Comparison of ENCODE assay signal across 16 cellular contexts in genomic region chr6:37015532-37015931, GRCh38. TPM values are rescaled to one million over a fixed set of nuclear protein-coding genes. Genes with fewer than 3 reads are reported as not detected.
A peak's percentile ranks its signal among the peaks of the same experiment; 100 is the strongest.
DNase-seq lines count a peak whose midpoint lies in the region; ATAC-seq and TF ChIP-seq lines count a peak whose summit lies in the region.
"Had no signal": no experiment of that assay in that cellular context is flagged by ENCODE, and none has a peak within 500 bp of the region (broad histone marks: within the 10 kb centered on the region; RNA-seq: fewer than 3 reads in every experiment).

No MANE protein-coding gene starts in this region.

- peaks cover 31% of the 10 kb centered on the region for H3K4me1 Mint-ChIP-seq in activated CD8-positive, alpha-beta T cell treated with anti-CD3 and anti-CD28 coated beads, Interleukin-2, amount 10 ng/mL, durations not matched to agents 7 days and 5 days (ENCODE audit: low read depth)
- peaks cover 20% of the 10 kb centered on the region for H3K4me1 Mint-ChIP-seq in activated CD8-positive, alpha-beta T cell treated with anti-CD3 and anti-CD28 coated beads for 36 hours (ENCODE audit: low read depth)
- no peaks in the 10 kb centered on the region for H3K4me1 Mint-ChIP-seq in endodermal cell
- peaks cover 26% of the 10 kb centered on the region for H3K4me1 Mint-ChIP-seq in stimulated activated effector memory CD8-positive, alpha-beta T cell treated with anti-CD3 and anti-CD28 coated beads, Interleukin-12 subunit alpha, Interleukin-12 subunit beta, amount 100 ng/mL, for 72 hours
- H3K4me1 Mint-ChIP-seq in activated CD4-positive, alpha-beta memory T cell treated with anti-CD3 and anti-CD28 coated beads, Interleukin-2, amount 10 ng/mL, durations not matched to agents 7 days and 5 days = peaks cover 27% of the 10 kb centered on the region

- no peaks in the 10 kb centered on the region for H3K27me3 Mint-ChIP-seq in activated CD8-positive, alpha-beta T cell treated with anti-CD3 and anti-CD28 coated beads, Interleukin-2, amount 10 ng/mL, durations not matched to agents 7 days and 5 days (ENCODE audit: low read depth)
- H3K27me3 Mint-ChIP-seq in activated CD8-positive, alpha-beta T cell treated with anti-CD3 and anti-CD28 coated beads for 36 hours = no peaks in the 10 kb centered on the region
- no peaks in the 10 kb centered on the region for H3K27me3 Mint-ChIP-seq in endodermal cell (ENCODE audit: insufficient read depth)
- no peaks in the 10 kb centered on the region for H3K27me3 Mint-ChIP-seq in activated CD4-positive, alpha-beta memory T cell treated with anti-CD3 and anti-CD28 coated beads, Interleukin-2, amount 10 ng/mL, durations not matched to agents 7 days and 5 days
- H3K27me3 Mint-ChIP-seq: CD4-positive, CD25-positive, alpha-beta regulatory T cell had no signal

- no peaks in the 10 kb centered on the region for H3K36me3 ChIP-seq in endodermal cell (ENCODE audit: control insufficient read depth, insufficient read depth, low read length)
- H3K36me3 ChIP-seq: HAP-1 had no signal

- H3K27ac ChIP-seq in endodermal cell (ENCODE audit: low read depth, low read length) = no peak overlapping the region
- H3K27ac ChIP-seq: 22Rv1; BLaER1 treated with 17β-estradiol and CSF1 and Interleukin-3, amounts not matched to agents 10 nM and 100 nM had no signal

- no peak for TF ChIP-seq CTCF in activated CD8-positive, alpha-beta T cell treated with anti-CD3 and anti-CD28 coated beads for 36 hours (IDR thresholded peaks at IDR 0.05)
- TF ChIP-seq CTCF in endodermal cell (conservative IDR thresholded peaks at IDR 0.05) = no peak

- no peak for ATAC-seq in activated CD8-positive, alpha-beta T cell treated with anti-CD3 and anti-CD28 coated beads, Interleukin-2, amount 10 ng/mL, durations not matched to agents 7 days and 5 days
- no peak for ATAC-seq in activated CD8-positive, alpha-beta T cell treated with anti-CD3 and anti-CD28 coated beads for 36 hours
- ATAC-seq in stimulated activated effector memory CD8-positive, alpha-beta T cell treated with anti-CD3 and anti-CD28 coated beads, Interleukin-12 subunit alpha, Interleukin-12 subunit beta, amount 100 ng/mL, for 72 hours = no peak
- ATAC-seq in GM21619 (IDR thresholded peaks at IDR 0.05; ENCODE audit: unreplicated experiment) = no peak

- H3K4me1 ChIP-seq in endodermal cell (ENCODE audit: control insufficient read depth, insufficient read depth, low read length) = no peaks in the 10 kb centered on the region

- H3K9ac ChIP-seq in endodermal cell (ENCODE audit: extremely low read depth, low read length, poor library complexity, severe bottlenecking) = no peak overlapping the region

- H3K4me3 ChIP-seq in endodermal cell (ENCODE audit: low read length) = no peak overlapping the region
- H3K4me3 ChIP-seq: BLaER1 treated with 17β-estradiol and CSF1 and Interleukin-3, amounts not matched to agents 10 nM and 100 nM; HAP-1 had no signal

- intact Hi-C loops in activated CD8-positive, alpha-beta T cell treated with anti-CD3 and anti-CD28 coated beads for 36 hours (cut with micrococcal nuclease) = loop anchor here (5.0 kb wide), 1 partner anchor 128 kb away; the partner anchor contains the start of gene C6orf89

- H3K27ac Mint-ChIP-seq in activated CD8-positive, alpha-beta T cell treated with anti-CD3 and anti-CD28 coated beads, Interleukin-2, amount 10 ng/mL, durations not matched to agents 7 days and 5 days = peak overlapping the region; percentile 25
- H3K27ac Mint-ChIP-seq in activated CD8-positive, alpha-beta T cell treated with anti-CD3 and anti-CD28 coated beads for 36 hours = no peak overlapping the region
- no peak overlapping the region for H3K27ac Mint-ChIP-seq in endodermal cell
- peak overlapping the region; percentile 58 for H3K27ac Mint-ChIP-seq in stimulated activated effector memory CD8-positive, alpha-beta T cell treated with anti-CD3 and anti-CD28 coated beads, Interleukin-12 subunit alpha, Interleukin-12 subunit beta, amount 100 ng/mL, for 72 hours
- H3K27ac Mint-ChIP-seq in activated CD4-positive, alpha-beta memory T cell treated with anti-CD3 and anti-CD28 coated beads, Interleukin-2, amount 10 ng/mL, durations not matched to agents 7 days and 5 days = no peak overlapping the region
- H3K27ac Mint-ChIP-seq: CD4-positive, CD25-positive, alpha-beta regulatory T cell had no signal

- WGBS in endodermal cell (ENCODE audit: insufficient coverage in 1 of 2, insufficient read length in 1 of 2), 2 experiments = 90% methylated on average over 9 of the region's 9 CpGs; no CpG with 5 or more reads in 1 of the 2 experiments

- no peaks in the 10 kb centered on the region for H3K9me3 Mint-ChIP-seq in activated CD8-positive, alpha-beta T cell treated with anti-CD3 and anti-CD28 coated beads, Interleukin-2, amount 10 ng/mL, durations not matched to agents 7 days and 5 days (ENCODE audit: insufficient read depth)
- no peaks in the 10 kb centered on the region for H3K9me3 Mint-ChIP-seq in activated CD8-positive, alpha-beta T cell treated with anti-CD3 and anti-CD28 coated beads for 36 hours
- no peaks in the 10 kb centered on the region for H3K9me3 Mint-ChIP-seq in endodermal cell
- no peaks in the 10 kb centered on the region for H3K9me3 Mint-ChIP-seq in stimulated activated effector memory CD8-positive, alpha-beta T cell treated with anti-CD3 and anti-CD28 coated beads, Interleukin-12 subunit alpha, Interleukin-12 subunit beta, amount 100 ng/mL, for 72 hours
- no peaks in the 10 kb centered on the region for H3K9me3 Mint-ChIP-seq in activated CD4-positive, alpha-beta memory T cell treated with anti-CD3 and anti-CD28 coated beads, Interleukin-2, amount 10 ng/mL, durations not matched to agents 7 days and 5 days
- H3K9me3 Mint-ChIP-seq: CD4-positive, CD25-positive, alpha-beta regulatory T cell had no signal

- CTCF ChIA-PET in activated CD8-positive, alpha-beta T cell treated with anti-CD3 and anti-CD28 coated beads, Interleukin-2, amount 10 ng/mL, durations not matched to agents 7 days and 5 days (lab: Charles Lee) = interaction anchor here (0.8 to 20.0 kb wide), 6 partner anchors 29 to 247 kb away, joined by 3 to 584 read pairs (median 4); partner anchors contain the start of genes C6orf89, MTCH1 and PIM1
- CTCF ChIA-PET in activated CD8-positive, alpha-beta T cell treated with anti-CD3 and anti-CD28 coated beads for 36 hours (lab: Charles Lee) = interaction anchor here (1.0 to 17.2 kb wide), 5 partner anchors 9 to 247 kb away, joined by 3 to 784 read pairs (median 7); no protein-coding TSS in a partner anchor
- CTCF ChIA-PET in activated CD4-positive, alpha-beta memory T cell treated with anti-CD3 and anti-CD28 coated beads, Interleukin-2, amount 10 ng/mL, durations not matched to agents 7 days and 5 days (lab: Charles Lee) = interaction anchor here (1.3 to 19.8 kb wide), 2 partner anchors 193 to 249 kb away, joined by 3 to 786 read pairs; no protein-coding TSS in a partner anchor

- POLR2A ChIA-PET in activated CD8-positive, alpha-beta T cell treated with anti-CD3 and anti-CD28 coated beads, Interleukin-2, amount 10 ng/mL, durations not matched to agents 7 days and 5 days (lab: Charles Lee) = no interaction called here
- POLR2A ChIA-PET in activated CD8-positive, alpha-beta T cell treated with anti-CD3 and anti-CD28 coated beads for 36 hours (lab: Charles Lee) = interaction anchor here (1.0 kb wide), 1 partner anchor 28 kb away, joined by 3 read pairs; no protein-coding TSS in a partner anchor
- POLR2A ChIA-PET in activated CD4-positive, alpha-beta memory T cell treated with anti-CD3 and anti-CD28 coated beads, Interleukin-2, amount 10 ng/mL, durations not matched to agents 7 days and 5 days (lab: Charles Lee) = no interaction called here

- no peaks in the 10 kb centered on the region for H3K27me3 ChIP-seq in endodermal cell (ENCODE audit: control insufficient read depth, insufficient read depth, low read length, poor library complexity, severe bottlenecking)
- H3K27me3 ChIP-seq: BLaER1 treated with 17β-estradiol and CSF1 and Interleukin-3, amounts not matched to agents 10 nM and 100 nM had no signal

- no peak for DNase-seq in activated CD8-positive, alpha-beta T cell treated with anti-CD3 and anti-CD28 coated beads, Interleukin-2, amount 10 ng/mL, durations not matched to agents 7 days and 5 days
- DNase-seq in activated CD8-positive, alpha-beta T cell treated with anti-CD3 and anti-CD28 coated beads for 36 hours = no peak
- peak; percentile 36 for DNase-seq in endodermal cell
- DNase-seq in stimulated activated effector memory CD8-positive, alpha-beta T cell treated with anti-CD3 and anti-CD28 coated beads, Interleukin-12 subunit alpha, Interleukin-12 subunit beta, amount 100 ng/mL, for 72 hours (ENCODE audit: low spot score in 2 of 2) = no peak
- DNase-seq in Ammon's horn (ENCODE audit: low spot score) = no peak
- DNase-seq in activated CD4-positive, alpha-beta memory T cell treated with anti-CD3 and anti-CD28 coated beads, Interleukin-2, amount 10 ng/mL, durations not matched to agents 7 days and 5 days = no peak
- DNase-seq: Calu3; CD4-positive, CD25-positive, alpha-beta regulatory T cell; DMS 273 treated with DMSO at 0.1 percent for 48 hours; GOT3; IMR-90 had no signal

- H3K9me3 ChIP-seq in endodermal cell (ENCODE audit: control insufficient read depth, low read length) = no peaks in the 10 kb centered on the region
- H3K9me3 ChIP-seq: BLaER1 treated with 17β-estradiol and CSF1 and Interleukin-3, amounts not matched to agents 10 nM and 100 nM; HAP-1 had no signal

- H3K4me3 Mint-ChIP-seq in activated CD8-positive, alpha-beta T cell treated with anti-CD3 and anti-CD28 coated beads, Interleukin-2, amount 10 ng/mL, durations not matched to agents 7 days and 5 days = no peak overlapping the region
- H3K4me3 Mint-ChIP-seq in activated CD8-positive, alpha-beta T cell treated with anti-CD3 and anti-CD28 coated beads for 36 hours = no peak overlapping the region
- no peak overlapping the region for H3K4me3 Mint-ChIP-seq in endodermal cell
- H3K4me3 Mint-ChIP-seq in stimulated activated effector memory CD8-positive, alpha-beta T cell treated with anti-CD3 and anti-CD28 coated beads, Interleukin-12 subunit alpha, Interleukin-12 subunit beta, amount 100 ng/mL, for 72 hours = no peak overlapping the region
- H3K4me3 Mint-ChIP-seq in activated CD4-positive, alpha-beta memory T cell treated with anti-CD3 and anti-CD28 coated beads, Interleukin-2, amount 10 ng/mL, durations not matched to agents 7 days and 5 days = no peak overlapping the region
- H3K4me3 Mint-ChIP-seq: CD4-positive, CD25-positive, alpha-beta regulatory T cell had no signal

- H3K36me3 Mint-ChIP-seq in activated CD8-positive, alpha-beta T cell treated with anti-CD3 and anti-CD28 coated beads, Interleukin-2, amount 10 ng/mL, durations not matched to agents 7 days and 5 days (ENCODE audit: low read depth) = peaks cover 1% of the 10 kb centered on the region
- no peaks in the 10 kb centered on the region for H3K36me3 Mint-ChIP-seq in activated CD8-positive, alpha-beta T cell treated with anti-CD3 and anti-CD28 coated beads for 36 hours (ENCODE audit: low read depth)
- H3K36me3 Mint-ChIP-seq in endodermal cell (ENCODE audit: low read depth) = no peaks in the 10 kb centered on the region
- H3K36me3 Mint-ChIP-seq in stimulated activated effector memory CD8-positive, alpha-beta T cell treated with anti-CD3 and anti-CD28 coated beads, Interleukin-12 subunit alpha, Interleukin-12 subunit beta, amount 100 ng/mL, for 72 hours = peaks cover 4% of the 10 kb centered on the region
- H3K36me3 Mint-ChIP-seq in activated CD4-positive, alpha-beta memory T cell treated with anti-CD3 and anti-CD28 coated beads, Interleukin-2, amount 10 ng/mL, durations not matched to agents 7 days and 5 days (ENCODE audit: low read depth) = no peaks in the 10 kb centered on the region
- H3K36me3 Mint-ChIP-seq: CD4-positive, CD25-positive, alpha-beta regulatory T cell had no signal

RNA-seq across cellular contexts. Expression of gene FGD2, which starts 10.1 kb away (rescaled TPM):
- 10 to 100 TPM; 10.1 to 12.1 TPM for total RNA-seq in activated CD8-positive, alpha-beta T cell treated with anti-CD3 and anti-CD28 coated beads, Interleukin-2, amount 10 ng/mL, durations not matched to agents 7 days and 5 days
- total RNA-seq in activated CD8-positive, alpha-beta T cell treated with anti-CD3 and anti-CD28 coated beads for 36 hours = 1 to 10 TPM; 1.4 to 1.6 TPM
- total RNA-seq in endodermal cell = not detected
- polyA plus RNA-seq in endodermal cell (2013, experiment 1 of 2) = not detected
- not detected for polyA plus RNA-seq in endodermal cell (2013, experiment 2 of 2)
- 1 to 10 TPM; 4.7 to 4.9 TPM for total RNA-seq in activated CD4-positive, alpha-beta memory T cell treated with anti-CD3 and anti-CD28 coated beads, Interleukin-2, amount 10 ng/mL, durations not matched to agents 7 days and 5 days
- total RNA-seq: A673, IMR-90 had no signal

RNA-seq across cellular contexts. Expression of gene MTCH1, which starts 29.5 kb away (rescaled TPM):
- total RNA-seq in activated CD8-positive, alpha-beta T cell treated with anti-CD3 and anti-CD28 coated beads, Interleukin-2, amount 10 ng/mL, durations not matched to agents 7 days and 5 days = 100 to 1,000 TPM; 117 to 122 TPM
- total RNA-seq in activated CD8-positive, alpha-beta T cell treated with anti-CD3 and anti-CD28 coated beads for 36 hours = 100 to 1,000 TPM in 1 of 2 experiments, 10 to 100 TPM in 1; 96.5 to 100 TPM
- 100 to 1,000 TPM; 226 to 235 TPM for total RNA-seq in endodermal cell
- polyA plus RNA-seq in endodermal cell (2013, experiment 1 of 2) = 162 TPM
- 156 TPM for polyA plus RNA-seq in endodermal cell (2013, experiment 2 of 2)
- 100 to 1,000 TPM; 131 TPM for total RNA-seq in activated CD4-positive, alpha-beta memory T cell treated with anti-CD3 and anti-CD28 coated beads, Interleukin-2, amount 10 ng/mL, durations not matched to agents 7 days and 5 days

Comparison
In these comparisons a context has a peak if more than half of its experiments do, and no peak if none do; other contexts are left out.
1. H3K27ac Mint-ChIP-seq: peak in activated CD8-positive, alpha-beta T cell treated with anti-CD3 and anti-CD28 coated beads, Interleukin-2, amount 10 ng/mL, durations not matched to agents 7 days and 5 days (single experiment) and stimulated activated effector memory CD8-positive, alpha-beta T cell treated with anti-CD3 and anti-CD28 coated beads, Interleukin-12 subunit alpha, Interleukin-12 subunit beta, amount 100 ng/mL, for 72 hours (single experiment); none in activated CD8-positive, alpha-beta T cell treated with anti-CD3 and anti-CD28 coated beads for 36 hours (single experiment), endodermal cell (single experiment) and activated CD4-positive, alpha-beta memory T cell treated with anti-CD3 and anti-CD28 coated beads, Interleukin-2, amount 10 ng/mL, durations not matched to agents 7 days and 5 days (single experiment).